1 cellular context compared by ENCODE assay signal in genomic region chr1:211382714-211383480, GRCh38.
TF ChIP-seq lines count a peak whose summit lies in the region.

No MANE protein-coding gene starts in this region.

TF ChIP-seq in GM12878, 131 proteins besides CTCF, POLR2A, EP300 and RAD21 (continued from another document):
- TF ChIP-seq ZBTB40 (IDR thresholded peaks at IDR 0.05; ENCODE audit: borderline replicate concordance) = peak; percentile 58; the same call in 1 of the 2 replicates
- peak; percentile 31; the same call in 1 of the 2 replicates for TF ChIP-seq PAX8 (IDR thresholded peaks at IDR 0.05)
- no peak; the same call in 1 of the 2 replicates for TF ChIP-seq PKNOX1 (IDR thresholded peaks at IDR 0.05)
- TF ChIP-seq SPI1 (IDR thresholded peaks at IDR 0.05; ENCODE audit: borderline replicate concordance, insufficient read depth, low read depth, low read length) = peak; percentile 61; the same call in 1 of the 2 replicates
- TF ChIP-seq MLLT1 (IDR thresholded peaks at IDR 0.05) = peak; percentile 41
- TF ChIP-seq GABPA (IDR thresholded peaks at IDR 0.05; ENCODE audit: low read depth) = peak; percentile 47
- TF ChIP-seq IKZF2 (IDR thresholded peaks at IDR 0.05) = no peak
